Comparison of ENCODE assay signal across 1 cellular context in the genomic region with DNA sequence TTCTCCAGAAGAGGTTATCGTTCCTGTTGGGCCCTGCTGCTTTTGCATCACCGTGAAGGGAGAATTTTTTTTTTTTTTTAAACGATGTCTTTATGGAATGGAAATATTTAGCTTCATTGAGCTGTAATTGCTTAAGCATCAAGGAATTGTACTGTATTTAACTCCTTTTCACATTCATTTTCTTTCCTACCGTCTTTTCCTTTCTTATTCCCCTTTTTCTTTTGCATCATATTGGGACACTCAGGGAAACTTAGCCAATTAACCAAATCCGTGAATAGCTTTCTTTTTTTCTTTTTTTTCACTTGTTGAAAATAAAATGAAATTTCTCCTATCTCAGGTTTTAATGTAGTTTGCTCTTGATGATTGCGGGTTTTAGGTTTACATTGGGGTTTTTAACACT.
TF ChIP-seq lines count a peak whose summit lies in the region.

No MANE protein-coding gene starts in this region.

TF ChIP-seq in GM12878, 131 proteins besides CTCF, POLR2A, EP300 and RAD21 (continued from another document):
- TF ChIP-seq, protein P1, sequence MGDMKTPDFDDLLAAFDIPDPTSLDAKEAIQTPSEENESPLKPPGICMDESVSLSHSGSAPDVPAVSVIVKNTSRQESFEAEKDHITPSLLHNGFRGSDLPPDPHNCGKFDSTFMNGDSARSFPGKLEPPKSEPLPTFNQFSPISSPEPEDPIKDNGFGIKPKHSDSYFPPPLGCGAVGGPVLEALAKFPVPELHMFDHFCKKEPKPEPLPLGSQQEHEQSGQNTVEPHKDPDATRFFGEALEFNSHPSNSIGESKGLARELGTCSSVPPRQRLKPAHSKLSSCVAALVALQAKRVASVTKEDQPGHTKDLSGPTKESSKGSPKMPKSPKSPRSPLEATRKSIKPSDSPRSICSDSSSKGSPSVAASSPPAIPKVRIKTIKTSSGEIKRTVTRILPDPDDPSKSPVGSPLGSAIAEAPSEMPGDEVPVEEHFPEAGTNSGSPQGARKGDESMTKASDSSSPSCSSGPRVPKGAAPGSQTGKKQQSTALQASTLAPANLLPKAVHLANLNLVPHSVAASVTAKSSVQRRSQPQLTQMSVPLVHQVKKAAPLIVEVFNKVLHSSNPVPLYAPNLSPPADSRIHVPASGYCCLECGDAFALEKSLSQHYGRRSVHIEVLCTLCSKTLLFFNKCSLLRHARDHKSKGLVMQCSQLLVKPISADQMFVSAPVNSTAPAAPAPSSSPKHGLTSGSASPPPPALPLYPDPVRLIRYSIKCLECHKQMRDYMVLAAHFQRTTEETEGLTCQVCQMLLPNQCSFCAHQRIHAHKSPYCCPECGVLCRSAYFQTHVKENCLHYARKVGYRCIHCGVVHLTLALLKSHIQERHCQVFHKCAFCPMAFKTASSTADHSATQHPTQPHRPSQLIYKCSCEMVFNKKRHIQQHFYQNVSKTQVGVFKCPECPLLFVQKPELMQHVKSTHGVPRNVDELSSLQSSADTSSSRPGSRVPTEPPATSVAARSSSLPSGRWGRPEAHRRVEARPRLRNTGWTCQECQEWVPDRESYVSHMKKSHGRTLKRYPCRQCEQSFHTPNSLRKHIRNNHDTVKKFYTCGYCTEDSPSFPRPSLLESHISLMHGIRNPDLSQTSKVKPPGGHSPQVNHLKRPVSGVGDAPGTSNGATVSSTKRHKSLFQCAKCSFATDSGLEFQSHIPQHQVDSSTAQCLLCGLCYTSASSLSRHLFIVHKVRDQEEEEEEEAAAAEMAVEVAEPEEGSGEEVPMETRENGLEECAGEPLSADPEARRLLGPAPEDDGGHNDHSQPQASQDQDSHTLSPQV (IDR thresholded peaks at IDR 0.05) = no peak
- TF ChIP-seq CREM (IDR thresholded peaks at IDR 0.05; ENCODE audit: low read depth) = no peak
- TF ChIP-seq CHD2 (IDR thresholded peaks at IDR 0.05; ENCODE audit: borderline replicate concordance, low read depth, low read length) = no peak
- no peak for TF ChIP-seq SIX5 (IDR thresholded peaks at IDR 0.05; ENCODE audit: low read depth, low read length, severe bottlenecking)
- TF ChIP-seq ZNF384 (IDR thresholded peaks at IDR 0.05; ENCODE audit: borderline replicate concordance, low read depth, low read length) = no peak
- TF ChIP-seq SP1 (IDR thresholded peaks at IDR 0.05; ENCODE audit: low read depth, low read length) = no peak
- TF ChIP-seq NR2F1 (conservative IDR thresholded peaks at IDR 0.05) = no peak
- no peak for TF ChIP-seq MEF2A (IDR thresholded peaks at IDR 0.05; ENCODE audit: insufficient read depth, low read depth, low read length)
- TF ChIP-seq CREB1 (IDR thresholded peaks at IDR 0.05; ENCODE audit: low read depth) = no peak
- no peak for TF ChIP-seq ATF7 (IDR thresholded peaks at IDR 0.05; ENCODE audit: low read depth)
- TF ChIP-seq MTA2 (IDR thresholded peaks at IDR 0.05; ENCODE audit: low read depth) = no peak
- TF ChIP-seq ZNF217 (IDR thresholded peaks at IDR 0.05) = no peak
- TF ChIP-seq ZNF24 (IDR thresholded peaks at IDR 0.05) = no peak
- no peak for TF ChIP-seq PAX5 (IDR thresholded peaks at IDR 0.05; ENCODE audit: borderline replicate concordance, low read depth, low read length)
- TF ChIP-seq SKIL (IDR thresholded peaks at IDR 0.05; ENCODE audit: low read depth, poor library complexity, severe bottlenecking) = no peak
- no peak for TF ChIP-seq ZNF207 (IDR thresholded peaks at IDR 0.05; ENCODE audit: borderline replicate concordance)
